ENCODE assay signal across 17 cellular contexts in genomic region chr13:64912141-64912540, GRCh38.
DNase-seq lines count a peak whose midpoint lies in the region; ATAC-seq and TF ChIP-seq lines count a peak whose summit lies in the region.
"Had no signal": no experiment of that assay in that cellular context is flagged by ENCODE, and none has a peak within 500 bp of the region (broad histone marks: within the 10 kb centered on the region; RNA-seq: fewer than 3 reads in every experiment).

No MANE protein-coding gene starts in this region.

- no peak overlapping the region for H2BK15ac ChIP-seq in mesendoderm (replicated peaks; ENCODE audit: low read depth)

- no CpG with 5 or more reads among the region's 2 CpGs for WGBS in mesendoderm (ENCODE audit: extremely low coverage, insufficient coverage, low lambda C conversion rate)

- H3K4me3 ChIP-seq in AG10803 (ENCODE audit: low read length) (no peak overlapping the region), PC-3 (ENCODE audit: low read length) (no peak overlapping the region), choroid plexus epithelial cell (ENCODE audit: low read depth, low read length) (no peak overlapping the region), mesendoderm (ENCODE audit: low read length) (no peak overlapping the region)
- H3K4me3 ChIP-seq: BLaER1, esophagus muscularis mucosa, MG63 had no signal

- H3K9me2 ChIP-seq in PC-3 (replicated peaks; ENCODE audit: low read length): no peaks in the 10 kb centered on the region

- no peaks in the 10 kb centered on the region for H4K20me1 ChIP-seq in PC-3 (ENCODE audit: low read length)
- H4K20me1 ChIP-seq: BLaER1 had no signal

- H3K23ac ChIP-seq in mesendoderm (ENCODE audit: low read length): no peak overlapping the region

- CTCF ChIA-PET in PC-3 (lab: Charles Lee): no interaction called here

- H2AFZ ChIP-seq in PC-3 (ENCODE audit: low read length): no peak overlapping the region

- H2BK120ac ChIP-seq in mesendoderm (ENCODE audit: low read depth, low read length): no peak overlapping the region

- POLR2A ChIA-PET in PC-3 (lab: Charles Lee; ENCODE audit: unreplicated experiment): interaction anchor here (0.6 kb wide), 1 partner anchor 82 kb away, joined by 4 read pairs; no protein-coding TSS in a partner anchor

- DNase-seq in AG10803 (ENCODE audit: low read depth): peak; percentile 76
- DNase-seq in PC-3: peak; percentile 62
- DNase-seq in choroid plexus epithelial cell (ENCODE audit: low read depth): peak; percentile 69
- DNase-seq in mesendoderm: peak; percentile 8
- DNase-seq in HT-29 (ENCODE audit: low spot score): no peak
- DNase-seq in GM20000 (ENCODE audit: low spot score): no peak
- DNase-seq: activated CD4-positive, CD25-positive, alpha-beta regulatory T cell; activated CD8-positive, alpha-beta memory T cell treated with anti-CD3 and anti-CD28 coated beads, Interleukin-2, amount 50 U/mL, for 4 hours; activated naive CD4-positive, alpha-beta T cell treated with anti-CD3 and anti-CD28 coated beads, Interleukin-2, amount 50 U/mL, for 16 hours; cerebellar nuclear complex; DMS79; MG63; stimulated activated CD8-positive, alpha-beta memory T cell treated with anti-CD3 and anti-CD28 coated beads, Interleukin-4, amount 100 ng/mL, for 48 hours had no signal

- H3K4me1 ChIP-seq in PC-3 (ENCODE audit: insufficient read depth, low read length) (peaks cover 13% of the 10 kb centered on the region), mesendoderm (ENCODE audit: control insufficient read depth, low read depth, low read length) (no peaks in the 10 kb centered on the region)
- H3K4me1 ChIP-seq: BLaER1, esophagus muscularis mucosa had no signal

- intact Hi-C loops in PC-3 (cut with micrococcal nuclease): no loop called here

- no peaks in the 10 kb centered on the region for H3K27me3 ChIP-seq in PC-3 (ENCODE audit: low read length)
- no peaks in the 10 kb centered on the region for H3K27me3 ChIP-seq in mesendoderm (ENCODE audit: insufficient read depth, low read length, poor library complexity)
- H3K27me3 ChIP-seq: BLaER1, esophagus muscularis mucosa, MG63 had no signal

- H4K8ac ChIP-seq in mesendoderm (ENCODE audit: low read depth, low read length): no peak overlapping the region

- no peak overlapping the region for H3K4ac ChIP-seq in mesendoderm (ENCODE audit: low read depth, low read length)

- H3K36me3 ChIP-seq in PC-3 (ENCODE audit: low read depth, low read length) (no peaks in the 10 kb centered on the region), mesendoderm (ENCODE audit: control insufficient read depth, insufficient read depth, low read length) (no peaks in the 10 kb centered on the region)
- H3K36me3 ChIP-seq: BLaER1, esophagus muscularis mucosa, MG63 had no signal

- no peak overlapping the region for H2AK5ac ChIP-seq in mesendoderm (ENCODE audit: low read length)

- TF ChIP-seq CTCF in AG10803 (conservative IDR thresholded peaks at IDR 0.05; ENCODE audit: low read length) (no peak), PC-3 (conservative IDR thresholded peaks at IDR 0.05; ENCODE audit: low read depth, low read length) (no peak), choroid plexus epithelial cell (conservative IDR thresholded peaks at IDR 0.05; ENCODE audit: low read depth, low read length) (no peak), GM20000 (IDR thresholded peaks at IDR 0.05; ENCODE audit: extremely low read depth, missing control alignments) (no peak)

- H3F3A ChIP-seq in PC-3 (ENCODE audit: low read length, unreplicated experiment): peaks cover 3% of the 10 kb centered on the region

- H2BK5ac ChIP-seq in mesendoderm (ENCODE audit: low read length): no peak overlapping the region

- H3K79me1 ChIP-seq in mesendoderm (ENCODE audit: low read length): no peaks in the 10 kb centered on the region

- peak; percentile 86 for ATAC-seq in PC-3
- ATAC-seq in HG03457 (IDR thresholded peaks at IDR 0.05; ENCODE audit: unreplicated experiment): no peak
- no peak for ATAC-seq in GM19328 (IDR thresholded peaks at IDR 0.05; ENCODE audit: unreplicated experiment)

- H3K9me3 ChIP-seq in PC-3 (ENCODE audit: low read length): no peaks in the 10 kb centered on the region

- H3K18ac ChIP-seq in mesendoderm (ENCODE audit: low read length): no peak overlapping the region

- BruUV-seq in PC-3 (replicated peaks; lab: Mats Ljungman, UMichigan): no TSS peak

- H4K5ac ChIP-seq in mesendoderm (ENCODE audit: low read length): no peak overlapping the region

- H3K9ac ChIP-seq in PC-3 (ENCODE audit: low read length) (no peak overlapping the region), mesendoderm (ENCODE audit: low read length) (no peak overlapping the region)
- H3K9ac ChIP-seq: BLaER1 had no signal

- H3K56ac ChIP-seq in mesendoderm (ENCODE audit: low read length): no peak overlapping the region

- H3K79me2 ChIP-seq in PC-3 (ENCODE audit: low read length) (no peaks in the 10 kb centered on the region), mesendoderm (ENCODE audit: control insufficient read depth, insufficient read depth, low read length) (no peaks in the 10 kb centered on the region)

- H3K27ac ChIP-seq in PC-3 (ENCODE audit: low read length) (peak overlapping the region; percentile 45), mesendoderm (ENCODE audit: low read depth, low read length) (no peak overlapping the region)
- H3K27ac ChIP-seq: BLaER1, esophagus muscularis mucosa had no signal

- H3K4me2 ChIP-seq in PC-3 (ENCODE audit: low read length) (0 out of 2 replicates have a peak overlapping the region, but pooled peaks have one; percentile 8), mesendoderm (ENCODE audit: low read length) (no peak overlapping the region)
- H3K4me2 ChIP-seq: BLaER1 had no signal

Comparison
In these comparisons a context has a peak if more than half of its experiments do, and no peak if none do; other contexts are left out.
1. DNase-seq: peak in AG10803 (single experiment), PC-3 (single experiment), choroid plexus epithelial cell (single experiment) and mesendoderm (single experiment); none in HT-29 (single experiment) and GM20000 (single experiment).